In genomic region chr7:123621707-123622106, GRCh38 we compare ENCODE assay signal across 18 cellular contexts. TPM values are rescaled to one million over a fixed set of nuclear protein-coding genes. Genes with fewer than 3 reads are reported as not detected.
DNase-seq lines count a peak whose midpoint lies in the region; ATAC-seq, FAIRE-seq and TF ChIP-seq lines count a peak whose summit lies in the region.
"Had no signal": no experiment of that assay in that cellular context is flagged by ENCODE, and none has a peak within 500 bp of the region (broad histone marks: within the 10 kb centered on the region; RNA-seq: fewer than 3 reads in every experiment).

No MANE protein-coding gene starts in this region.

- no peak overlapping the region for H3K4me3 ChIP-seq in GM23338
- no peak overlapping the region for H3K4me3 ChIP-seq in K562
- H3K4me3 ChIP-seq in right atrium auricular region: no peak overlapping the region
- H3K4me3 ChIP-seq in esophagus muscularis mucosa: no peak overlapping the region
- H3K4me3 ChIP-seq: GM23248, SJSA1 had no signal

- no peaks in the 10 kb centered on the region for H3K27me3 Mint-ChIP-seq in GM23338 (ENCODE audit: insufficient read depth, low read depth, poor library complexity)

- DNase-seq in GM23338 (ENCODE audit: low spot score) (no peak), NCI-H1092 treated with DMSO at 0.1 percent for 48 hours (lab: John Stamatoyannopoulos, UW) (peak; percentile 45), K562 (ENCODE audit: extremely low read depth in 1 of 4, low spot score in 3 of 4) (no peak), right atrium auricular region (ENCODE audit: low spot score) (no peak), DMS79 (lab: John Stamatoyannopoulos, UW) (no peak), esophagus muscularis mucosa (ENCODE audit: extremely low spot score) (no peak), left colon (no peak)
- DNase-seq: DMS79 treated with DMSO at 0.1 percent for 48 hours; GM23248; KBM-7; NCI-H446 treated with DMSO at 0.1 percent for 48 hours; NK-92 treated with Interleukin-12 subunit alpha and Interleukin-12 subunit beta, amount 100 ng/mL, for 24 hours; SW 1271 had no signal

- no peak overlapping the region for H3K27ac Mint-ChIP-seq in GM23338

- H3K4me3 Mint-ChIP-seq in GM23338: no peak overlapping the region

- H3K79me2 ChIP-seq in GM23338 (replicated peaks; ENCODE audit: insufficient read depth): no peaks in the 10 kb centered on the region
- H3K79me2 ChIP-seq in K562 (ENCODE audit: control insufficient read depth, insufficient read depth, low read length): no peaks in the 10 kb centered on the region

- no TSS peak for BruUV-seq in K562 (replicated peaks; lab: Mats Ljungman, UMichigan)

- in situ Hi-C loops in K562 (cut with MboI): no loop called here

- TF ChIP-seq CTCF in GM23338 (conservative IDR thresholded peaks at IDR 0.05; ENCODE audit: low read depth in 2 of 2): no peak
- TF ChIP-seq CTCF in K562 (IDR thresholded peaks at IDR 0.05 in 2 of 3, conservative IDR thresholded peaks at IDR 0.05 in 1 of 3; ENCODE audit: insufficient read depth in 2 of 3, low read depth in 1 of 3, low read length in 3 of 3): no peak
- no peak for TF ChIP-seq CTCF in right atrium auricular region (IDR thresholded peaks at IDR 0.05)
- TF ChIP-seq CTCF in esophagus muscularis mucosa (IDR thresholded peaks at IDR 0.05): no peak

- H3K9me2 ChIP-seq in GM23338 (ENCODE audit: insufficient read depth): peaks cover 12% of the 10 kb centered on the region; the same call in 1 of the 2 replicates

- H3K27ac ChIP-seq in GM23338 (ENCODE audit: low read depth) (no peak overlapping the region), K562 (ENCODE audit: extremely low read depth, low read depth, low read length) (no peak overlapping the region), right atrium auricular region (peak overlapping the region; percentile 68 to 89), esophagus muscularis mucosa (replicated peaks in 1 of 4) (no peak overlapping the region)
- H3K27ac ChIP-seq: GM23248, SJSA1 had no signal

- POLR2A ChIA-PET in K562 (lab: Yijun Ruan, JAX): interaction anchor here (0.6 to 0.8 kb wide), 2 partner anchors 29 to 742 kb away, joined by 3 read pairs; no protein-coding TSS in a partner anchor

- H3K36me3 Mint-ChIP-seq in GM23338 (ENCODE audit: low read depth): no peaks in the 10 kb centered on the region

- intact Hi-C loops in K562 (cut with micrococcal nuclease) (loop anchor here (5.0 kb wide), 1 partner anchor 84 kb away; no protein-coding TSS in a partner anchor), esophagus muscularis mucosa (cut with DNase I) (no loop called here), left colon (cut with DNase I, micrococcal nuclease) (no loop called here)

- no peak for TF ChIP-seq EP300 in K562 (IDR thresholded peaks at IDR 0.05; ENCODE audit: low read length)
- TF ChIP-seq EP300 in esophagus muscularis mucosa (IDR thresholded peaks at IDR 0.05): no peak

- no peaks in the 10 kb centered on the region for H3K4me1 Mint-ChIP-seq in GM23338

- TF ChIP-seq POLR2A in K562 (conservative IDR thresholded peaks at IDR 0.05) (no peak), esophagus muscularis mucosa (IDR thresholded peaks at IDR 0.05; ENCODE audit: low read depth) (no peak)

- ATAC-seq in GM23338: no peak
- no peak for ATAC-seq in K562
- ATAC-seq in left colon: no peak

- CTCF ChIA-PET in K562 (lab: Yijun Ruan, JAX; ENCODE audit: low intra/inter-chr PET ratio): no interaction called here

- FAIRE-seq in K562 (lab: Jason Lieb, UNC): no peak

- H3K36me3 ChIP-seq in GM23338 (ENCODE audit: insufficient read depth): no peaks in the 10 kb centered on the region
- H3K36me3 ChIP-seq in K562 (ENCODE audit: control insufficient read depth, insufficient read depth, low read length): no peaks in the 10 kb centered on the region
- H3K36me3 ChIP-seq in right atrium auricular region: no peaks in the 10 kb centered on the region
- H3K36me3 ChIP-seq in esophagus muscularis mucosa: peaks cover 0 to 5% (median 0%) of the 10 kb centered on the region in 4 donors
- H3K36me3 ChIP-seq: SJSA1 had no signal

- H3K9ac ChIP-seq in K562 (ENCODE audit: insufficient read depth in 1 of 2, low read depth in 2 of 2, low read length in 2 of 2): no peak overlapping the region
- H3K9ac ChIP-seq: GM23248 had no signal

- H3K27me3 ChIP-seq in GM23338 (ENCODE audit: insufficient read depth) (no peaks in the 10 kb centered on the region), K562 (ENCODE audit: control insufficient read depth in 2 of 2, insufficient read depth in 2 of 2, low read length in 2 of 2) (peaks cover 0 to 4% of the 10 kb centered on the region in 2 experiments; a peak in 2 of 5 replicates), right atrium auricular region (no peaks in the 10 kb centered on the region), esophagus muscularis mucosa (no peaks in the 10 kb centered on the region)
- H3K27me3 ChIP-seq: SJSA1 had no signal

- H3F3A ChIP-seq in GM23338 (replicated peaks; ENCODE audit: low read depth): no peaks in the 10 kb centered on the region

- H3K4me2 ChIP-seq in GM23338 (no peak overlapping the region), K562 (ENCODE audit: insufficient read depth, low read length) (no peak overlapping the region)

- no peak for TF ChIP-seq RAD21 in K562 (CRISPR knock-in tag; conservative IDR thresholded peaks at IDR 0.05 in 1 of 2, IDR thresholded peaks at IDR 0.05 in 1 of 2)

- no peaks in the 10 kb centered on the region for H3K4me1 ChIP-seq in GM23338 (ENCODE audit: insufficient read depth)
- peaks cover 0 to 6% of the 10 kb centered on the region in 2 experiments; a peak in 2 of 5 replicates for H3K4me1 ChIP-seq in K562 (replicated peaks in 1 of 2; ENCODE audit: control insufficient read depth in 2 of 2, insufficient read depth in 2 of 2, low read length in 2 of 2)
- H3K4me1 ChIP-seq in right atrium auricular region: no peaks in the 10 kb centered on the region
- H3K4me1 ChIP-seq in esophagus muscularis mucosa: no peaks in the 10 kb centered on the region

- WGBS in K562 (ENCODE audit: insufficient coverage, low coverage, missing lambda C conversion rate): 40% methylated on average over 4 of the region's 4 CpGs
- WGBS in esophagus muscularis mucosa: 88% methylated on average over 4 of the region's 4 CpGs

- no peaks in the 10 kb centered on the region for H3K9me1 ChIP-seq in K562 (ENCODE audit: control insufficient read depth, insufficient read depth, low read length)

- H4K20me1 ChIP-seq in GM23338 (replicated peaks; ENCODE audit: insufficient read depth): no peaks in the 10 kb centered on the region
- no peaks in the 10 kb centered on the region for H4K20me1 ChIP-seq in K562 (replicated peaks; ENCODE audit: control insufficient read depth, insufficient read depth, low read length)

- 0 out of 2 replicates have a peak overlapping the region, but pooled peaks have one; percentile 2 for H2AFZ ChIP-seq in GM23338
- H2AFZ ChIP-seq in K562 (ENCODE audit: low read depth, low read length): no peak overlapping the region
- H2AFZ ChIP-seq: GM23248 had no signal

- no peaks in the 10 kb centered on the region for H3K9me3 ChIP-seq in K562 (replicated peaks; ENCODE audit: control insufficient read depth, insufficient read depth, low read depth, low read length)
- no peaks in the 10 kb centered on the region for H3K9me3 ChIP-seq in right atrium auricular region
- no peaks in the 10 kb centered on the region for H3K9me3 ChIP-seq in esophagus muscularis mucosa
- H3K9me3 ChIP-seq: SJSA1 had no signal

- H3K9me3 Mint-ChIP-seq in GM23338: no peaks in the 10 kb centered on the region

RNA-seq across cellular contexts. Expression of gene ASB15, which starts 20.1 kb away (rescaled TPM):
- total RNA-seq in GM23338 (2014; rRNA removed; shearing (Covaris generic)): not detected in 2 replicates
- polyA plus RNA-seq in GM23338 (2016; fragmentation: Nextera tagmentation; extraction: Ambion mirVana): not detected in 2 replicates
- not detected in 2 replicates for total RNA-seq in K562 (2011; cell fraction: chromatin; rRNA removed; ENCODE audit: low replicate concordance)
- total RNA-seq in K562 (2011; cell fraction: nucleolus; rRNA removed): not detected in 2 replicates
- total RNA-seq in K562 (2011; cell fraction: nucleoplasm; rRNA removed): not detected in 2 replicates
- not detected in 2 replicates for total RNA-seq in K562 (2014; rRNA removed)
- 0.03 TPM in 1 of 2 replicates, not detected in the other for total RNA-seq in K562 (2014; rRNA removed; fragmentation: Illumina TruSeq; extraction: Trizol)
- 0.04 and 0.19 TPM in 2 replicates for total RNA-seq in K562 (2015; rRNA removed; fragmentation: Illumina TruSeq; extraction: Trizol)
- 0.04 TPM in 1 of 2 replicates, not detected in the other for total RNA-seq in K562 (2021)
- polyA plus RNA-seq in K562 (2011; rRNA removed): not detected in 2 replicates
- polyA plus RNA-seq in K562 (2011; cell fraction: cytosol; rRNA removed): not detected in 2 replicates
- not detected in 2 replicates for polyA plus RNA-seq in K562 (2011; cell fraction: nucleus; rRNA removed)
- 0.09 and 1.3 TPM in 2 replicates for polyA plus RNA-seq in K562 (2012)
- 0.03 and 0.04 TPM in 2 replicates for polyA plus RNA-seq in K562 (2014; fragmentation: Illumina TruSeq; extraction: Trizol)
- polyA plus RNA-seq in K562 (2014; fragmentation: Nextera tagmentation; extraction: Ambion mirVana): under 1 TPM; 0.03 to 0.14 TPM
- 0.11 and 0.12 TPM in 2 replicates for polyA plus RNA-seq in K562 (2014; rRNA removed)
- polyA minus RNA-seq in K562 (2011; rRNA and poly(A)+ RNA removed): not detected in 2 replicates
- not detected in 2 replicates for polyA minus RNA-seq in K562 (2011; cell fraction: cytosol; rRNA and poly(A)+ RNA removed)
- polyA minus RNA-seq in K562 (2011; cell fraction: nucleus; rRNA and poly(A)+ RNA removed): not detected in 2 replicates
- total RNA-seq in right atrium auricular region: 10 to 100 TPM; 18.6 to 53.9 TPM
- not detected for total RNA-seq in esophagus muscularis mucosa
- total RNA-seq in left colon: not detected
- total RNA-seq: G401; GM23248; OCI-LY7; T-helper 2 cell treated with Interferon-gamma antibody and Interleukin-4, amounts not matched to agents 100 ng/mL and 5 ng/mL, for 36 hours had no signal
- polyA plus RNA-seq: GM23248 had no signal

RNA-seq across cellular contexts. Expression of gene LMOD2, which starts 34.0 kb away (rescaled TPM):
- not detected in 2 replicates for total RNA-seq in GM23338 (2014; rRNA removed; shearing (Covaris generic))
- polyA plus RNA-seq in GM23338 (2016; fragmentation: Nextera tagmentation; extraction: Ambion mirVana) (not detected in 2 replicates), K562 (2011; rRNA removed) (not detected in 2 replicates), K562 (2014; fragmentation: Illumina TruSeq; extraction: Trizol) (not detected in 2 replicates), K562 (2014; fragmentation: Nextera tagmentation; extraction: Ambion mirVana) (under 1 TPM in 1 of 2 experiments, not detected in 1; 0.04 TPM), K562 (2014; rRNA removed) (not detected in 2 replicates)
- total RNA-seq in K562 (2011; cell fraction: chromatin; rRNA removed; ENCODE audit: low replicate concordance): not detected in 2 replicates
- total RNA-seq in K562 (2011; cell fraction: nucleolus; rRNA removed): not detected in 2 replicates
- total RNA-seq in K562 (2011; cell fraction: nucleoplasm; rRNA removed): not detected in 2 replicates
- total RNA-seq in K562 (2014; rRNA removed) (not detected in 2 replicates), K562 (2014; rRNA removed; fragmentation: Illumina TruSeq; extraction: Trizol) (not detected in 2 replicates), K562 (2015; rRNA removed; fragmentation: Illumina TruSeq; extraction: Trizol) (not detected in 2 replicates), K562 (2021) (0.13 TPM in 1 of 2 replicates, not detected in the other), right atrium auricular region (100 to 1,000 TPM; 374 to 493 TPM), esophagus muscularis mucosa (not detected), left colon (not detected)
- not detected in 2 replicates for polyA plus RNA-seq in K562 (2011; cell fraction: cytosol; rRNA removed)
- polyA plus RNA-seq in K562 (2011; cell fraction: nucleus; rRNA removed): not detected in 2 replicates
- 0.08 TPM in 2 replicates for polyA plus RNA-seq in K562 (2012)
- polyA minus RNA-seq in K562 (2011; rRNA and poly(A)+ RNA removed): not detected in 2 replicates
- not detected in 2 replicates for polyA minus RNA-seq in K562 (2011; cell fraction: cytosol; rRNA and poly(A)+ RNA removed)
- not detected in 2 replicates for polyA minus RNA-seq in K562 (2011; cell fraction: nucleus; rRNA and poly(A)+ RNA removed)
- total RNA-seq: G401; GM23248; OCI-LY7; RPMI7951; SJSA1; T-helper 2 cell treated with Interferon-gamma antibody and Interleukin-4, amounts not matched to agents 100 ng/mL and 5 ng/mL, for 36 hours had no signal
- polyA plus RNA-seq: GM23248 had no signal

Comparison
In these comparisons a context has a peak if more than half of its experiments do, and no peak if none do; other contexts are left out.
1. H3K27ac ChIP-seq: peak in right atrium auricular region (2 of 2); none in GM23338 (single experiment), K562 (single experiment) and esophagus muscularis mucosa (0 of 4).
2. RNA of gene ASB15, which starts 20.1 kb away (total RNA-seq): 18.6 to 53.9 TPM in right atrium auricular region; 0.03 to 0.19 TPM in K562, not detected in GM23338, not detected in esophagus muscularis mucosa and not detected in left colon; every median in the first group is over 10 times any median in the second.
3. RNA of gene LMOD2, which starts 34.0 kb away (total RNA-seq): 374 to 493 TPM in right atrium auricular region; not detected in GM23338, 0.13 TPM in K562, not detected in esophagus muscularis mucosa and not detected in left colon; every median in the first group is over 100 times any median in the second.